11 cellular contexts compared by ENCODE assay signal in genomic region chr1:22044690-22045420, GRCh38. TPM values are rescaled to one million over a fixed set of nuclear protein-coding genes. Genes with fewer than 3 reads are reported as not detected.
DNase-seq lines count a peak whose midpoint lies in the region; ATAC-seq and TF ChIP-seq lines count a peak whose summit lies in the region.
"Had no signal": no experiment of that assay in that cellular context is flagged by ENCODE, and none has a peak within 500 bp of the region (broad histone marks: within the 10 kb centered on the region; RNA-seq: fewer than 3 reads in every experiment).

No MANE protein-coding gene starts in this region.

- TF ChIP-seq CTCF in upper lobe of left lung (IDR thresholded peaks at IDR 0.05), result no peak

- H3K27ac Mint-ChIP-seq in activated CD8-positive, alpha-beta memory T cell treated with anti-CD3 and anti-CD28 coated beads, Interleukin-2, amount 10 ng/mL, durations not matched to agents 7 days and 5 days, result peak overlapping the region; percentile 9

- H3K9me3 ChIP-seq in SK-N-MC (ENCODE audit: low read depth, low read length) (no peaks in the 10 kb centered on the region), upper lobe of left lung (no peaks in the 10 kb centered on the region)

- no peaks in the 10 kb centered on the region for H3K27me3 Mint-ChIP-seq in activated CD8-positive, alpha-beta memory T cell treated with anti-CD3 and anti-CD28 coated beads, Interleukin-2, amount 10 ng/mL, durations not matched to agents 7 days and 5 days

- H3K27ac ChIP-seq in SK-N-MC (peak overlapping the region; percentile 65), upper lobe of left lung (no peak overlapping the region)

- H3K4me3 ChIP-seq in SK-N-MC (peak overlapping the region; percentile 39; the same call in 1 of the 2 replicates), upper lobe of left lung (no peak overlapping the region)

- H3K4me1 Mint-ChIP-seq in activated CD8-positive, alpha-beta memory T cell treated with anti-CD3 and anti-CD28 coated beads, Interleukin-2, amount 10 ng/mL, durations not matched to agents 7 days and 5 days, result peaks cover 42% of the 10 kb centered on the region

- no peaks in the 10 kb centered on the region for H3K27me3 ChIP-seq in upper lobe of left lung

- no peak for ATAC-seq in activated CD8-positive, alpha-beta memory T cell treated with anti-CD3 and anti-CD28 coated beads, Interleukin-2, amount 10 ng/mL, durations not matched to agents 7 days and 5 days
- ATAC-seq in upper lobe of left lung (ENCODE audit: low FRiP score in 2 of 2) (no peak), HG03520 (IDR thresholded peaks at IDR 0.05; ENCODE audit: unreplicated experiment) (no peak)

- H3K9me3 Mint-ChIP-seq in activated CD8-positive, alpha-beta memory T cell treated with anti-CD3 and anti-CD28 coated beads, Interleukin-2, amount 10 ng/mL, durations not matched to agents 7 days and 5 days (ENCODE audit: low read depth), result peaks cover 4% of the 10 kb centered on the region

- no peak for TF ChIP-seq POLR2A in upper lobe of left lung (IDR thresholded peaks at IDR 0.05)

- TF ChIP-seq EP300 in upper lobe of left lung (IDR thresholded peaks at IDR 0.05), result no peak

- no peaks in the 10 kb centered on the region for H3K36me3 ChIP-seq in SK-N-MC (ENCODE audit: insufficient read depth, low read length)
- H3K36me3 ChIP-seq in upper lobe of left lung, result no peaks in the 10 kb centered on the region

- H3K36me3 Mint-ChIP-seq in activated CD8-positive, alpha-beta memory T cell treated with anti-CD3 and anti-CD28 coated beads, Interleukin-2, amount 10 ng/mL, durations not matched to agents 7 days and 5 days, result peaks cover 4% of the 10 kb centered on the region

- peaks cover 4 to 11% (median 7%) of the 10 kb centered on the region in 4 donors for H3K4me1 ChIP-seq in upper lobe of left lung

- no peak overlapping the region for H3K4me3 Mint-ChIP-seq in activated CD8-positive, alpha-beta memory T cell treated with anti-CD3 and anti-CD28 coated beads, Interleukin-2, amount 10 ng/mL, durations not matched to agents 7 days and 5 days

- DNase-seq in activated CD8-positive, alpha-beta memory T cell treated with anti-CD3 and anti-CD28 coated beads, Interleukin-2, amount 10 ng/mL, durations not matched to agents 7 days and 5 days, result no peak
- no peak for DNase-seq in activated CD8-positive, alpha-beta memory T cell treated with anti-CD3 and anti-CD28 coated beads for 24 hours
- DNase-seq in SK-N-MC (ENCODE audit: low read depth, low spot score) (peak; percentile 52), fibroblast of gingiva (ENCODE audit: low read depth) (peak; percentile 73), stromal cell of bone marrow (ENCODE audit: low read depth) (peak; percentile 74), upper lobe of left lung (no peak)
- DNase-seq in effector CD4-positive, alpha-beta T cell, result no peak
- DNase-seq: left colon, NCI-H526 had no signal

- 81 to 83% methylated on average over 3 of the region's 3 CpGs for WGBS in upper lobe of left lung, 2 donors

- CTCF ChIA-PET in activated CD8-positive, alpha-beta memory T cell treated with anti-CD3 and anti-CD28 coated beads, Interleukin-2, amount 10 ng/mL, durations not matched to agents 7 days and 5 days (lab: Charles Lee), result interaction anchor here (1.5 kb wide), 1 partner anchor 22 kb away, joined by 3 read pairs; no protein-coding TSS in a partner anchor

- peak overlapping the region; percentile 8 for H3K9ac ChIP-seq in SK-N-MC (ENCODE audit: insufficient read length)

RNA-seq across cellular contexts. Expression of gene CDC42, which starts 7.7 kb away (rescaled TPM):
- 100 to 1,000 TPM; 254 to 340 TPM for total RNA-seq in activated CD8-positive, alpha-beta memory T cell treated with anti-CD3 and anti-CD28 coated beads, Interleukin-2, amount 10 ng/mL, durations not matched to agents 7 days and 5 days
- total RNA-seq in upper lobe of left lung, result 100 to 1,000 TPM in 4 of 6 donors, 10 to 100 TPM in 2; 24.1 to 248 (median 213) TPM

RNA-seq across cellular contexts. Expression of gene CELA3A, which starts 43.4 kb away (rescaled TPM):
- total RNA-seq in activated CD8-positive, alpha-beta memory T cell treated with anti-CD3 and anti-CD28 coated beads, Interleukin-2, amount 10 ng/mL, durations not matched to agents 7 days and 5 days, result not detected
- total RNA-seq in upper lobe of left lung, result 10 to 100 TPM in 1 of 6 donors, 1 to 10 TPM in 1, not detected in 4; 7.5 to 17.0 TPM
- total RNA-seq: cerebellum had no signal

Comparison
In these comparisons a context has a peak if more than half of its experiments do, and no peak if none do; other contexts are left out.
1. DNase-seq: peak in SK-N-MC (single experiment), fibroblast of gingiva (single experiment) and stromal cell of bone marrow (single experiment); none in activated CD8-positive, alpha-beta memory T cell treated with anti-CD3 and anti-CD28 coated beads, Interleukin-2, amount 10 ng/mL, durations not matched to agents 7 days and 5 days (single experiment), activated CD8-positive, alpha-beta memory T cell treated with anti-CD3 and anti-CD28 coated beads for 24 hours (single experiment), upper lobe of left lung (0 of 2) and effector CD4-positive, alpha-beta T cell (single experiment).